ENCODE assay signal across 9 cellular contexts in genomic region chr1:242467556-242468145, GRCh38. TPM values are rescaled to one million over a fixed set of nuclear protein-coding genes. Genes with fewer than 3 reads are reported as not detected.
DNase-seq lines count a peak whose midpoint lies in the region; ATAC-seq and TF ChIP-seq lines count a peak whose summit lies in the region.
"Had no signal": no experiment of that assay in that cellular context is flagged by ENCODE, and none has a peak within 500 bp of the region (broad histone marks: within the 10 kb centered on the region; RNA-seq: fewer than 3 reads in every experiment).

No MANE protein-coding gene starts in this region.

- H3K27me3 ChIP-seq in SJCRH30 = no peaks in the 10 kb centered on the region

- peak; percentile 67 for DNase-seq in DMS 273 (lab: John Stamatoyannopoulos, UW; ENCODE audit: unreplicated experiment)
- DNase-seq in DMS 273 treated with DMSO at 0.1 percent for 48 hours (lab: John Stamatoyannopoulos, UW) = no peak
- DNase-seq in LNCaP clone FGC (ENCODE audit: low read depth) = peak; percentile 26
- peak; percentile 41 to 77 for DNase-seq in SJCRH30
- DNase-seq in epithelial cell of esophagus (ENCODE audit: low read depth) = peak; percentile 57
- peak in 1 of 3 donors; percentile 63 for DNase-seq in mucosa of descending colon
- DNase-seq: activated naive CD8-positive, alpha-beta T cell treated with anti-CD3 and anti-CD28 coated beads, Interleukin-2, amount 10 ng/mL, durations not matched to agents 7 days and 5 days had no signal

- H3K36me3 ChIP-seq in SJCRH30 (no peaks in the 10 kb centered on the region), mucosa of descending colon (ENCODE audit: low read depth) (no peaks in the 10 kb centered on the region)

- H3K9me3 ChIP-seq in SJCRH30 (replicated peaks) (no peaks in the 10 kb centered on the region), mucosa of descending colon (no peaks in the 10 kb centered on the region)

- ATAC-seq in GM21786 (IDR thresholded peaks at IDR 0.05; ENCODE audit: unreplicated experiment) (peak; percentile 56), mucosa of descending colon (peak; percentile 66), GM18858 (IDR thresholded peaks at IDR 0.05; ENCODE audit: unreplicated experiment) (no peak)

- TF ChIP-seq CTCF in LNCaP clone FGC (IDR thresholded peaks at IDR 0.05; ENCODE audit: control insufficient read depth, extremely low read depth, insufficient read depth) (peak; percentile 76), epithelial cell of esophagus (IDR thresholded peaks at IDR 0.05; ENCODE audit: insufficient read depth, low read depth, low read length, missing control alignments) (peak; percentile 81), mucosa of descending colon (IDR thresholded peaks at IDR 0.05) (peak; percentile 12)

- H3K27ac ChIP-seq in SJCRH30 = no peak overlapping the region

- H3K4me3 ChIP-seq in LNCaP clone FGC (ENCODE audit: low read depth, low read length) (no peak overlapping the region), SJCRH30 (no peak overlapping the region), epithelial cell of esophagus (ENCODE audit: low read length) (no peak overlapping the region), mucosa of descending colon (no peak overlapping the region)

- H3K4me1 ChIP-seq in SJCRH30 (no peaks in the 10 kb centered on the region), mucosa of descending colon (ENCODE audit: low read depth) (no peaks in the 10 kb centered on the region)

- intact Hi-C loops in mucosa of descending colon (cut with DNase I, micrococcal nuclease) = loop anchor here in 1 of 2 donors (10.0 kb wide), 1 partner anchor 857 kb away; no protein-coding TSS in a partner anchor

RNA-seq across cellular contexts. Expression of gene PLD5, which starts 56.8 kb away (rescaled TPM):
- 1.7 and 2.6 TPM in 2 replicates for total RNA-seq in SJCRH30 (2014; rRNA removed; shearing (Covaris generic))
- under 1 TPM in 1 of 3 donors, not detected in 2; 0.54 TPM for total RNA-seq in mucosa of descending colon
- total RNA-seq: activated naive CD8-positive, alpha-beta T cell treated with anti-CD3 and anti-CD28 coated beads, Interleukin-2, amount 10 ng/mL, durations not matched to agents 7 days and 5 days had no signal

Comparison
In these comparisons a context has a peak if more than half of its experiments do, and no peak if none do; other contexts are left out.
1. CTCF ChIP-seq: peak in every context shown above with its lines; median percentile 81 in epithelial cell of esophagus; 76 in LNCaP clone FGC; 12 in mucosa of descending colon.